Comparison of ENCODE assay signal across 9 cellular contexts in the genomic region with DNA sequence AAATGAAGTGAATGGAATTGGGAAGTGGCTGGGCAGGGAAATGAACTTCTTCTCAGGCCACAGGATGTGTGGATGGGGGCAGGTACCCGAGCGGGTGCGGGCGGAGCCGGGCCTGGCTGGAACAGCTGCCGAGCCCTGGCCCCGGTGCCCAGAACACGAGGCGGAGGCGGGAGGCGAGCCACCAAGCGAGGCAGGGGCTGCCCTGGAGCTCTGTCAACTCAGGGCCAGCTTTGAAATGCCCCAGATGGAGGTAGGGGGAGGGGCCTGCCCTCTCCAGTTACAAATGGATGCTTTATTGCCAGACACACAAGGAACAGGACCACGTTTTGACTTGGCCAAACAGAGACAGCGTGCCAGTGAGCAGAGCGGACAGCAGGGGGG.
DNase-seq lines count a peak whose midpoint lies in the region; ATAC-seq and TF ChIP-seq lines count a peak whose summit lies in the region.
"Had no signal": no experiment of that assay in that cellular context is flagged by ENCODE, and none has a peak within 500 bp of the region (broad histone marks: within the 10 kb centered on the region; RNA-seq: fewer than 3 reads in every experiment).

No MANE protein-coding gene starts in this region.

- no peaks in the 10 kb centered on the region for H3K9me3 Mint-ChIP-seq in Calu3 (ENCODE audit: low read depth, unreplicated experiment)

- BruUV-seq in Calu3 (replicated peaks; lab: Mats Ljungman, UMichigan): no TSS peak

- H3K27me3 ChIP-seq in left ventricle myocardium inferior (ENCODE audit: low read depth) (no peaks in the 10 kb centered on the region), MG63 (no peaks in the 10 kb centered on the region)

- peak overlapping the region; percentile 30 for H3K27ac Mint-ChIP-seq in Calu3 (ENCODE audit: unreplicated experiment)

- TF ChIP-seq CTCF in Calu3 (IDR thresholded peaks at IDR 0.05; ENCODE audit: unreplicated experiment): no peak
- TF ChIP-seq CTCF in left ventricle myocardium inferior (IDR thresholded peaks at IDR 0.05; ENCODE audit: borderline replicate concordance): no peak

- H3K4me1 ChIP-seq in left ventricle myocardium inferior: peaks cover 23% of the 10 kb centered on the region

- no peak overlapping the region for H3K4me3 Mint-ChIP-seq in Calu3 (ENCODE audit: low read depth, unreplicated experiment)

- CTCF ChIA-PET in Calu3 (lab: Charles Lee): no interaction called here

- H3K27ac ChIP-seq in left ventricle myocardium inferior (replicated peaks): peak overlapping the region; percentile 74
- H3K27ac ChIP-seq: SK-N-MC had no signal

- no peaks in the 10 kb centered on the region for H3K4me1 Mint-ChIP-seq in Calu3 (ENCODE audit: low read depth, unreplicated experiment)

- H3K4me3 ChIP-seq in left ventricle myocardium inferior (peak overlapping the region; percentile 13), MG63 (no peak overlapping the region)
- H3K4me3 ChIP-seq: SK-N-MC had no signal

- H3K27me3 Mint-ChIP-seq in Calu3 (ENCODE audit: unreplicated experiment): no peaks in the 10 kb centered on the region

- ATAC-seq in sciatic nerve: peak; percentile 11
- no peak for ATAC-seq in esophagus mucosa

- intact Hi-C loops in Calu3 (cut with micrococcal nuclease; ENCODE audit: unreplicated experiment): no loop called here
- intact Hi-C loops in left ventricle myocardium inferior (cut with micrococcal nuclease): no loop called here
- intact Hi-C loops in sciatic nerve (cut with DNase I): no loop called here

- no peaks in the 10 kb centered on the region for H3K9me3 ChIP-seq in left ventricle myocardium inferior (replicated peaks)
- no peaks in the 10 kb centered on the region for H3K9me3 ChIP-seq in MG63

- H3K36me3 ChIP-seq in left ventricle myocardium inferior (peaks cover 7% of the 10 kb centered on the region), MG63 (no peaks in the 10 kb centered on the region)

- H3K36me3 Mint-ChIP-seq in Calu3 (ENCODE audit: insufficient read depth, unreplicated experiment): peaks cover 10% of the 10 kb centered on the region

- no peak for DNase-seq in Calu3
- DNase-seq in SK-N-DZ (ENCODE audit: low spot score): peak; percentile 88
- no peak for DNase-seq in left ventricle myocardium inferior
- DNase-seq in sciatic nerve (ENCODE audit: low spot score): no peak
- DNase-seq in GOT3 (lab: John Stamatoyannopoulos, UW): no peak
- no peak for DNase-seq in A172 (ENCODE audit: low spot score)
- no peak for DNase-seq in MG63
